1 cellular context compared by ENCODE assay signal in genomic region chr20:37343212-37343993, GRCh38.
TF ChIP-seq lines count a peak whose summit lies in the region.

No MANE protein-coding gene starts in this region.

TF ChIP-seq in HepG2, 621 proteins besides CTCF, POLR2A, EP300 and RAD21 (continued from another document and continues in another):
- TF ChIP-seq ZNF124 (CRISPR knock-in tag; IDR thresholded peaks at IDR 0.05): 0 out of 2 replicates have a peak, but pooled peaks have one; percentile 33
- 0 out of 2 replicates have a peak, but pooled peaks have one; percentile 37 for TF ChIP-seq ATF7-NPFF (CRISPR knock-in tag; IDR thresholded peaks at IDR 0.05; ENCODE audit: low read depth)
- TF ChIP-seq ZNF776 (CRISPR knock-in tag; IDR thresholded peaks at IDR 0.05): no peak
- peak; percentile 29 for TF ChIP-seq HDAC1 (CRISPR knock-in tag; IDR thresholded peaks at IDR 0.05)
- peak; percentile 92 for TF ChIP-seq ZNF280B (CRISPR knock-in tag; IDR thresholded peaks at IDR 0.05; ENCODE audit: borderline replicate concordance)
- no peak for TF ChIP-seq NFIC (IDR thresholded peaks at IDR 0.05; ENCODE audit: low read length)
- TF ChIP-seq ZHX1 (CRISPR knock-in tag; IDR thresholded peaks at IDR 0.05; ENCODE audit: low read depth): 0 out of 2 replicates have a peak, but pooled peaks have one; percentile 56
- TF ChIP-seq HES4 (CRISPR knock-in tag; IDR thresholded peaks at IDR 0.05; ENCODE audit: borderline replicate concordance): 0 out of 2 replicates have a peak, but pooled peaks have one; percentile 49
- TF ChIP-seq NRL (CRISPR knock-in tag; IDR thresholded peaks at IDR 0.05; ENCODE audit: borderline replicate concordance): peak; percentile 92
- TF ChIP-seq SOX13 (IDR thresholded peaks at IDR 0.05): no peak
- peak in 1 of 2 experiments; percentile 69; a peak in 2 of 4 replicates for TF ChIP-seq SOX13 (CRISPR knock-in tag; conservative IDR thresholded peaks at IDR 0.05 in 1 of 2, IDR thresholded peaks at IDR 0.05 in 1 of 2)
- no peak for TF ChIP-seq ATM (IDR thresholded peaks at IDR 0.05; ENCODE audit: borderline replicate concordance)
- peak; percentile 86 for TF ChIP-seq SALL1 (CRISPR knock-in tag; IDR thresholded peaks at IDR 0.05)
- TF ChIP-seq ZFY (CRISPR knock-in tag; IDR thresholded peaks at IDR 0.05): peak; percentile 49; the same call in 1 of the 2 replicates
- TF ChIP-seq ZNF747 (CRISPR knock-in tag; IDR thresholded peaks at IDR 0.05; ENCODE audit: borderline replicate concordance): 0 out of 2 replicates have a peak, but pooled peaks have one; percentile 37
- 0 out of 2 replicates have a peak, but pooled peaks have one; percentile 13 for TF ChIP-seq SIX4 (CRISPR knock-in tag; IDR thresholded peaks at IDR 0.05)
- 0 out of 2 replicates have a peak, but pooled peaks have one; percentile 58 for TF ChIP-seq ZNF792 (CRISPR knock-in tag; IDR thresholded peaks at IDR 0.05)
- no peak; the same call in 1 of the 2 replicates for TF ChIP-seq ZNF790 (CRISPR knock-in tag; IDR thresholded peaks at IDR 0.05; ENCODE audit: borderline replicate concordance)
- no peak; the same call in 1 of the 2 replicates for TF ChIP-seq ZNF839 (CRISPR knock-in tag; IDR thresholded peaks at IDR 0.05; ENCODE audit: borderline replicate concordance)
- peak; percentile 70; the same call in 1 of the 2 replicates for TF ChIP-seq ARNT2 (CRISPR knock-in tag; IDR thresholded peaks at IDR 0.05; ENCODE audit: low read depth)
- 0 out of 2 replicates have a peak, but pooled peaks have one; percentile 70 for TF ChIP-seq MZF1 (CRISPR knock-in tag; IDR thresholded peaks at IDR 0.05; ENCODE audit: borderline replicate concordance)
- peak; percentile 92 for TF ChIP-seq MYC (CRISPR knock-in tag; IDR thresholded peaks at IDR 0.05; ENCODE audit: borderline replicate concordance)
- peak; percentile 68; the same call in 1 of the 2 replicates for TF ChIP-seq NFAT5 (CRISPR knock-in tag; IDR thresholded peaks at IDR 0.05)
- TF ChIP-seq ZBTB20 (CRISPR knock-in tag; IDR thresholded peaks at IDR 0.05; ENCODE audit: borderline replicate concordance, low read depth): peak; percentile 54; the same call in 1 of the 2 replicates
- TF ChIP-seq DPF2 (CRISPR knock-in tag; IDR thresholded peaks at IDR 0.05; ENCODE audit: borderline replicate concordance, low read depth): peak; percentile 33; the same call in 1 of the 2 replicates
- peak; percentile 82 for TF ChIP-seq JARID2 (CRISPR knock-in tag; IDR thresholded peaks at IDR 0.05; ENCODE audit: insufficient replicate concordance)
- peak; percentile 34; the same call in 1 of the 2 replicates for TF ChIP-seq MXD3 (CRISPR knock-in tag; IDR thresholded peaks at IDR 0.05)
- no peak for TF ChIP-seq ZSCAN22 (CRISPR knock-in tag; IDR thresholded peaks at IDR 0.05)
- no peak for TF ChIP-seq KDM4B (CRISPR knock-in tag; IDR thresholded peaks at IDR 0.05)
- 0 out of 2 replicates have a peak, but pooled peaks have one; percentile 36 for TF ChIP-seq ZNF556 (CRISPR knock-in tag; IDR thresholded peaks at IDR 0.05; ENCODE audit: borderline replicate concordance)
- TF ChIP-seq THRA (CRISPR knock-in tag; IDR thresholded peaks at IDR 0.05; ENCODE audit: borderline replicate concordance): peak; percentile 51; the same call in 1 of the 2 replicates
- no peak for TF ChIP-seq ZNF879 (CRISPR knock-in tag; IDR thresholded peaks at IDR 0.05)
- peak; percentile 67; the same call in 1 of the 2 replicates for TF ChIP-seq ZNF274 (CRISPR knock-in tag; IDR thresholded peaks at IDR 0.05)
- peak; percentile 65 for TF ChIP-seq FOSL2 (CRISPR knock-in tag; IDR thresholded peaks at IDR 0.05)
- TF ChIP-seq ZNF138 (CRISPR knock-in tag; IDR thresholded peaks at IDR 0.05; ENCODE audit: low read depth): 0 out of 2 replicates have a peak, but pooled peaks have one; percentile 56
- TF ChIP-seq ZNF17 (CRISPR knock-in tag; IDR thresholded peaks at IDR 0.05): no peak
- TF ChIP-seq THAP9 (CRISPR knock-in tag; IDR thresholded peaks at IDR 0.05; ENCODE audit: borderline replicate concordance): no peak; the same call in 1 of the 2 replicates
- TF ChIP-seq ZNF746 (CRISPR knock-in tag; IDR thresholded peaks at IDR 0.05): no peak
- no peak for TF ChIP-seq YY1 (IDR thresholded peaks at IDR 0.05; ENCODE audit: insufficient read depth, insufficient replicate concordance, low read depth, low read length)
- no peak for TF ChIP-seq HOXD1 (CRISPR knock-in tag; IDR thresholded peaks at IDR 0.05)
- TF ChIP-seq GMEB1 (CRISPR knock-in tag; IDR thresholded peaks at IDR 0.05; ENCODE audit: borderline replicate concordance): no peak
- peak; percentile 11; the same call in 1 of the 2 replicates for TF ChIP-seq ZNF12 (CRISPR knock-in tag; IDR thresholded peaks at IDR 0.05)
- 0 out of 2 replicates have a peak, but pooled peaks have one; percentile 28 for TF ChIP-seq HOMEZ (CRISPR knock-in tag; IDR thresholded peaks at IDR 0.05; ENCODE audit: low read depth)
- TF ChIP-seq ZNF530 (CRISPR knock-in tag; IDR thresholded peaks at IDR 0.05; ENCODE audit: low read depth): no peak
- TF ChIP-seq REXO4 (CRISPR knock-in tag; IDR thresholded peaks at IDR 0.05; ENCODE audit: borderline replicate concordance): 0 out of 2 replicates have a peak, but pooled peaks have one; percentile 33
- 0 out of 2 replicates have a peak, but pooled peaks have one; percentile 63 for TF ChIP-seq ZNF616 (CRISPR knock-in tag; IDR thresholded peaks at IDR 0.05; ENCODE audit: low read depth)
- TF ChIP-seq ZFP36 (IDR thresholded peaks at IDR 0.05; ENCODE audit: borderline replicate concordance, low read depth, low read length, partially characterized antibody): no peak
